ENCODE assay signal across 20 cellular contexts in genomic region chr2:230657462-230657861, GRCh38. TPM values are rescaled to one million over a fixed set of nuclear protein-coding genes. Genes with fewer than 3 reads are reported as not detected.
DNase-seq lines count a peak whose midpoint lies in the region; ATAC-seq, FAIRE-seq and TF ChIP-seq lines count a peak whose summit lies in the region.
"Had no signal": no experiment of that assay in that cellular context is flagged by ENCODE, and none has a peak within 500 bp of the region (broad histone marks: within the 10 kb centered on the region; RNA-seq: fewer than 3 reads in every experiment).

No MANE protein-coding gene starts in this region.

- CTCF ChIA-PET in CD4-positive, alpha-beta memory T cell (lab: Charles Lee; ENCODE audit: partially characterized antibody), result interaction anchor here (0.9 to 2.5 kb wide), 4 partner anchors 8 to 590 kb away, joined by 3 to 8 read pairs (median 4); no protein-coding TSS in a partner anchor
- CTCF ChIA-PET in activated CD4-positive, alpha-beta memory T cell treated with anti-CD3 and anti-CD28 coated beads, Interleukin-2, amount 10 ng/mL, durations not matched to agents 7 days and 5 days (lab: Charles Lee), result interaction anchor here (1.1 to 5.0 kb wide), 8 partner anchors 12 to 141 kb away, joined by 3 to 44 read pairs (median 8); partner anchors contain the start of gene CAB39
- CTCF ChIA-PET in H1 (lab: Charles Lee; ENCODE audit: partially characterized antibody), result interaction anchor here (0.5 to 1.3 kb wide), 2 partner anchors 9 to 10 kb away, joined by 3 read pairs; no protein-coding TSS in a partner anchor

- intact Hi-C loops in CD4-positive, alpha-beta memory T cell (cut with micrococcal nuclease), result no loop called here
- intact Hi-C loops in right lobe of liver (cut with DNase I), result no loop called here

- H3K4me3 Mint-ChIP-seq in CD4-positive, alpha-beta memory T cell, result peak overlapping the region; percentile 52 to 83 (median 76)
- peak overlapping the region; percentile 85 for H3K4me3 Mint-ChIP-seq in activated CD4-positive, alpha-beta memory T cell treated with anti-CD3 and anti-CD28 coated beads, Interleukin-2, amount 10 ng/mL, durations not matched to agents 7 days and 5 days
- H3K4me3 Mint-ChIP-seq: nephron progenitor cell, type B pancreatic cell had no signal

- peaks cover 76% of the 10 kb centered on the region for H3K4me1 ChIP-seq in CD4-positive, alpha-beta memory T cell (ENCODE audit: insufficient read depth, low read length)
- peaks cover 0 to 12% (median 3%) of the 10 kb centered on the region in 4 experiments; a peak in 3 of 7 replicates for H3K4me1 ChIP-seq in H1 (replicated peaks in 1 of 4; ENCODE audit: control insufficient read depth in 3 of 4, insufficient read depth in 4 of 4, low read length in 3 of 4)
- no peaks in the 10 kb centered on the region for H3K4me1 ChIP-seq in right lobe of liver
- H3K4me1 ChIP-seq: ascending aorta had no signal

- no peak overlapping the region for H3K23ac ChIP-seq in H1 (ENCODE audit: insufficient read length)

- H2AK5ac ChIP-seq in H1 (ENCODE audit: low read depth, low read length), result no peak overlapping the region; the same call in 1 of the 2 replicates

- no peak for TF ChIP-seq RAD21 in H1 (IDR thresholded peaks at IDR 0.05 in 1 of 2, conservative IDR thresholded peaks at IDR 0.05 in 1 of 2; ENCODE audit: low read depth in 2 of 2, low read length in 2 of 2)

- H2BK120ac ChIP-seq in H1 (replicated peaks; ENCODE audit: low read depth, low read length), result peak overlapping the region; percentile 28

- H3K18ac ChIP-seq in H1 (ENCODE audit: extremely low read depth, low read length), result no peak overlapping the region

- peaks cover 53 to 86% (median 68%) of the 10 kb centered on the region in 4 donors for H3K4me1 Mint-ChIP-seq in CD4-positive, alpha-beta memory T cell
- H3K4me1 Mint-ChIP-seq in activated CD4-positive, alpha-beta memory T cell treated with anti-CD3 and anti-CD28 coated beads, Interleukin-2, amount 10 ng/mL, durations not matched to agents 7 days and 5 days, result peaks cover 89% of the 10 kb centered on the region

- peak overlapping the region; percentile 38 for H3K27ac ChIP-seq in CD4-positive, alpha-beta memory T cell (ENCODE audit: low read depth, low read length)
- H3K27ac ChIP-seq in H1 (ENCODE audit: low read depth, low read length), result no peak overlapping the region
- H3K27ac ChIP-seq in right lobe of liver, result no peak overlapping the region
- H3K27ac ChIP-seq: ascending aorta, hepatocyte had no signal

- H3K4me3 ChIP-seq in CD4-positive, alpha-beta memory T cell (ENCODE audit: low read length in 2 of 2), result peak overlapping the region in 1 of 2 donors; percentile 20
- peak overlapping the region; percentile 54 for H3K4me3 ChIP-seq in GM12875 (ENCODE audit: low read depth, low read length)
- no peak overlapping the region for H3K4me3 ChIP-seq in H1 (ENCODE audit: extremely low read depth in 1 of 4, insufficient read depth in 2 of 4, low read depth in 3 of 4, low read length in 4 of 4)
- H3K4me3 ChIP-seq in right lobe of liver, result no peak overlapping the region
- H3K4me3 ChIP-seq: ascending aorta, hepatocyte had no signal

- H2BK12ac ChIP-seq in H1 (ENCODE audit: low read depth, low read length), result peak overlapping the region; percentile 99; the same call in 1 of the 2 replicates

- H3K79me1 ChIP-seq in H1 (ENCODE audit: low read depth, low read length), result no peaks in the 10 kb centered on the region

- peak overlapping the region; percentile 57; the same call in 1 of the 2 replicates for H2BK5ac ChIP-seq in H1 (ENCODE audit: low read depth, low read length)

- no peaks in the 10 kb centered on the region for H3K36me3 Mint-ChIP-seq in CD4-positive, alpha-beta memory T cell
- H3K36me3 Mint-ChIP-seq in activated CD4-positive, alpha-beta memory T cell treated with anti-CD3 and anti-CD28 coated beads, Interleukin-2, amount 10 ng/mL, durations not matched to agents 7 days and 5 days (ENCODE audit: low read depth), result peaks cover 45% of the 10 kb centered on the region
- H3K36me3 Mint-ChIP-seq: stimulated activated naive B cell treated with anti-CD40 and anti-IgM and Interleukin-4, amounts not matched to agents 10 μg/mL and 1 μg/mL and 100 μg/mL, for 72 hours; type B pancreatic cell had no signal

- H3K56ac ChIP-seq in H1 (replicated peaks; ENCODE audit: insufficient read length, low read depth, low read length), result no peak overlapping the region

- no peak for FAIRE-seq in H1 (lab: Jason Lieb, UNC)
- FAIRE-seq: keratinocyte had no signal

- no peak overlapping the region for H3K14ac ChIP-seq in H1 (ENCODE audit: insufficient read length)

- TF ChIP-seq CTCF in GM12875 (IDR thresholded peaks at IDR 0.05; ENCODE audit: borderline replicate concordance, insufficient read depth, low read depth, low read length), result no peak
- TF ChIP-seq CTCF in H1 (IDR thresholded peaks at IDR 0.05; ENCODE audit: control extremely low read depth in 1 of 3, insufficient read depth in 1 of 3, low read depth in 1 of 3, low read length in 3 of 3), result no peak
- TF ChIP-seq CTCF in right lobe of liver (IDR thresholded peaks at IDR 0.05), result no peak

- POLR2A ChIA-PET in CD4-positive, alpha-beta memory T cell (lab: Charles Lee; ENCODE audit: partially characterized antibody), result interaction anchor here (0.8 to 2.4 kb wide), 8 partner anchors 8 to 137 kb away, joined by 3 to 16 read pairs (median 4); no protein-coding TSS in a partner anchor
- POLR2A ChIA-PET in activated CD4-positive, alpha-beta memory T cell treated with anti-CD3 and anti-CD28 coated beads, Interleukin-2, amount 10 ng/mL, durations not matched to agents 7 days and 5 days (lab: Charles Lee), result interaction anchor here (0.7 to 6.7 kb wide), 15 partner anchors 8 to 402 kb away, joined by 3 to 146 read pairs (median 6); partner anchors contain the start of genes CAB39, SP100 and SP140L
- POLR2A ChIA-PET in H1 (lab: Charles Lee; ENCODE audit: partially characterized antibody), result no interaction called here

- ATAC-seq in right lobe of liver (no peak), HG03045 (IDR thresholded peaks at IDR 0.05; ENCODE audit: unreplicated experiment) (no peak), GM18498 (IDR thresholded peaks at IDR 0.05; ENCODE audit: unreplicated experiment) (no peak)
- ATAC-seq: activated CD4-positive, CD25-positive, alpha-beta regulatory T cell treated with anti-CD3 and anti-CD28 coated beads, Interleukin-2, amount 50 U/mL, for 24 hours; stimulated activated naive B cell treated with anti-CD40 and anti-IgM and Interleukin-4, amounts not matched to agents 10 μg/mL and 1 μg/mL and 100 μg/mL, for 72 hours had no signal

- H3K23me2 ChIP-seq in H1 (ENCODE audit: low read depth, low read length), result no peaks in the 10 kb centered on the region

- no peak overlapping the region for H3K9ac ChIP-seq in H1 (replicated peaks in 1 of 4; ENCODE audit: extremely low read depth in 1 of 4, low read depth in 3 of 4, low read length in 3 of 4)

- H3K4me2 ChIP-seq in H1 (ENCODE audit: insufficient read depth in 1 of 2, low read depth in 2 of 2, low read length in 2 of 2), result no peak overlapping the region
- H3K4me2 ChIP-seq: hepatocyte had no signal

- H4K20me1 ChIP-seq in H1 (replicated peaks in 1 of 2; ENCODE audit: control insufficient read depth in 1 of 2, insufficient read depth in 2 of 2, low read length in 2 of 2), result no peaks in the 10 kb centered on the region

- no peak for TF ChIP-seq EP300 in H1 (IDR thresholded peaks at IDR 0.05; ENCODE audit: borderline replicate concordance in 1 of 2, low read depth in 2 of 2, low read length in 2 of 2)

- DNase-seq in CD4-positive, alpha-beta memory T cell, result no peak
- DNase-seq in activated CD4-positive, alpha-beta memory T cell treated with anti-CD3 and anti-CD28 coated beads, Interleukin-2, amount 10 ng/mL, durations not matched to agents 7 days and 5 days, result peak; percentile 20
- DNase-seq in H1 (ENCODE audit: low read depth in 1 of 2, low spot score in 2 of 2), result no peak
- DNase-seq in right lobe of liver, result no peak
- DNase-seq: C1 segment of cervical spinal cord; MM.1S; NCI-H187 treated with DMSO at 0.1 percent for 48 hours; NCI-H446 treated with DMSO at 0.1 percent for 48 hours; nephron progenitor cell; SIG-M5; stimulated activated CD4-positive, alpha-beta T cell treated with anti-CD3 and anti-CD28 coated beads, Interleukin-12 subunit alpha, Interleukin-12 subunit beta, amount 100 ng/mL, for 4 hours; stimulated activated naive B cell treated with anti-CD40 and anti-IgM and Interleukin-4, amounts not matched to agents 10 μg/mL and 1 μg/mL and 100 μg/mL, for 72 hours had no signal

- H3K4ac ChIP-seq in H1 (replicated peaks; ENCODE audit: insufficient read length, low read depth, low read length), result no peak overlapping the region

- H3K27me3 Mint-ChIP-seq in CD4-positive, alpha-beta memory T cell, result no peaks in the 10 kb centered on the region
- no peaks in the 10 kb centered on the region for H3K27me3 Mint-ChIP-seq in activated CD4-positive, alpha-beta memory T cell treated with anti-CD3 and anti-CD28 coated beads, Interleukin-2, amount 10 ng/mL, durations not matched to agents 7 days and 5 days
- H3K27me3 Mint-ChIP-seq: stimulated activated naive B cell treated with anti-CD40 and anti-IgM and Interleukin-4, amounts not matched to agents 10 μg/mL and 1 μg/mL and 100 μg/mL, for 72 hours had no signal

- H2AFZ ChIP-seq in H1 (ENCODE audit: low read length), result no peak overlapping the region
- H2AFZ ChIP-seq: hepatocyte had no signal

- 0 out of 2 replicates have a peak overlapping the region, but pooled peaks have one; percentile 81 for H2BK15ac ChIP-seq in H1 (ENCODE audit: low read length)

- no peaks in the 10 kb centered on the region for H3K9me3 ChIP-seq in CD4-positive, alpha-beta memory T cell (ENCODE audit: control insufficient read depth in 1 of 2, low read length in 2 of 2)
- no peaks in the 10 kb centered on the region for H3K9me3 ChIP-seq in H1 (ENCODE audit: insufficient read depth in 2 of 2, low read depth in 1 of 2, low read length in 1 of 2)
- H3K9me3 ChIP-seq in right lobe of liver, result no peaks in the 10 kb centered on the region
- H3K9me3 ChIP-seq: ascending aorta had no signal

- peak overlapping the region; percentile 44 for H4K91ac ChIP-seq in H1 (replicated peaks; ENCODE audit: insufficient read length, low read length)

- H4K8ac ChIP-seq in H1 (ENCODE audit: extremely low read depth, insufficient read depth, low read length), result no peak overlapping the region

- no peaks in the 10 kb centered on the region for H3K36me3 ChIP-seq in CD4-positive, alpha-beta memory T cell (ENCODE audit: insufficient read depth, low read length)
- H3K36me3 ChIP-seq in H1 (ENCODE audit: control insufficient read depth in 2 of 4, insufficient read depth in 4 of 4, low read length in 3 of 4), result no peaks in the 10 kb centered on the region
- H3K36me3 ChIP-seq in right lobe of liver, result no peaks in the 10 kb centered on the region
- H3K36me3 ChIP-seq: ascending aorta had no signal

- no peaks in the 10 kb centered on the region for H3K79me2 ChIP-seq in H1 (ENCODE audit: control insufficient read depth in 1 of 2, insufficient read depth in 2 of 2, low read length in 2 of 2)
- H3K79me2 ChIP-seq: hepatocyte had no signal

- TF ChIP-seq POLR2A in H1 (IDR thresholded peaks at IDR 0.05; ENCODE audit: control extremely low read depth in 1 of 2, low read depth in 2 of 2, low read length in 2 of 2), result no peak
- TF ChIP-seq POLR2A in right lobe of liver (IDR thresholded peaks at IDR 0.05), result no peak

- WGBS in H1 (ENCODE audit: extremely low coverage in 1 of 2, insufficient coverage in 1 of 2, insufficient read length in 1 of 2, insufficient replicate concordance in 2 of 2, low coverage in 1 of 2, low lambda C conversion rate in 2 of 2, missing lambda C conversion rate in 1 of 2), 2 experiments, result 88% methylated on average over 12 of the region's 12 CpGs; no CpG with 5 or more reads in 1 of the 2 experiments
- 90% methylated on average over 2 of the region's 12 CpGs for WGBS in right lobe of liver (ENCODE audit: insufficient coverage, low coverage, low lambda C conversion rate, missing lambda C conversion rate)

- H3K27me3 ChIP-seq in CD4-positive, alpha-beta memory T cell (ENCODE audit: insufficient read depth, low read length), result no peaks in the 10 kb centered on the region
- H3K27me3 ChIP-seq in H1 (replicated peaks in 1 of 4; ENCODE audit: control insufficient read depth in 3 of 4, extremely low read depth in 1 of 4, insufficient read depth in 3 of 4, low read length in 3 of 4), result no peaks in the 10 kb centered on the region; a peak in 2 of 7 replicates
- H3K27me3 ChIP-seq in right lobe of liver, result no peaks in the 10 kb centered on the region
- H3K27me3 ChIP-seq: ascending aorta, hepatocyte had no signal

- 0 out of 2 replicates have a peak overlapping the region, but pooled peaks have one; percentile 86 for H2BK20ac ChIP-seq in H1 (ENCODE audit: low read length)

- no peaks in the 10 kb centered on the region for H3K9me3 Mint-ChIP-seq in CD4-positive, alpha-beta memory T cell
- H3K9me3 Mint-ChIP-seq in activated CD4-positive, alpha-beta memory T cell treated with anti-CD3 and anti-CD28 coated beads, Interleukin-2, amount 10 ng/mL, durations not matched to agents 7 days and 5 days, result no peaks in the 10 kb centered on the region
- H3K9me3 Mint-ChIP-seq: nephron progenitor cell; stimulated activated naive B cell treated with anti-CD40 and anti-IgM and Interleukin-4, amounts not matched to agents 10 μg/mL and 1 μg/mL and 100 μg/mL, for 72 hours; type B pancreatic cell had no signal

- peak overlapping the region; percentile 6 for H4K5ac ChIP-seq in H1 (ENCODE audit: insufficient read length, low read depth, low read length)

- H3K27ac Mint-ChIP-seq in CD4-positive, alpha-beta memory T cell, result peak overlapping the region; percentile 83 to 94 (median 92)
- H3K27ac Mint-ChIP-seq in activated CD4-positive, alpha-beta memory T cell treated with anti-CD3 and anti-CD28 coated beads, Interleukin-2, amount 10 ng/mL, durations not matched to agents 7 days and 5 days, result peak overlapping the region; percentile 99
- H3K27ac Mint-ChIP-seq: nephron progenitor cell, type B pancreatic cell had no signal

RNA-seq across cellular contexts. Expression of gene CAB39, which starts 55.2 kb away (rescaled TPM):
- 100 to 1,000 TPM; 112 to 115 TPM for total RNA-seq in CD4-positive, alpha-beta memory T cell
- polyA plus RNA-seq in CD4-positive, alpha-beta memory T cell, result 10 to 100 TPM; 80.8 to 88.5 TPM
- 100 to 1,000 TPM; 156 to 161 TPM for total RNA-seq in activated CD4-positive, alpha-beta memory T cell treated with anti-CD3 and anti-CD28 coated beads, Interleukin-2, amount 10 ng/mL, durations not matched to agents 7 days and 5 days
- total RNA-seq in H1 (2021; fragmentation: NEBNext Ultra II Directional; extraction: Animal tissue kit (Norgen Biotek cat#: 25700)), result 48.3 and 50.5 TPM in 2 replicates
- polyA plus RNA-seq in H1 (2011; rRNA removed), result 12.8 and 16.4 TPM in 2 replicates
- 21.9 TPM for polyA plus RNA-seq in H1 (2011; cell fraction: cytosol; rRNA removed)
- polyA plus RNA-seq in H1 (2011; cell fraction: nucleus; rRNA removed), result 10.9 TPM
- 22.0 to 33.8 TPM (median 26.7 TPM) in 4 replicates for polyA plus RNA-seq in H1 (2012, experiment 1 of 2)
- polyA plus RNA-seq in H1 (2012, experiment 2 of 2), result 2.2 TPM
- polyA plus RNA-seq in H1 (2013, experiment 1 of 2), result 24.1 TPM
- 25.0 TPM for polyA plus RNA-seq in H1 (2013, experiment 2 of 2)
- polyA minus RNA-seq in H1 (2011; rRNA and poly(A)+ RNA removed), result 42.6 and 45.2 TPM in 2 replicates
- polyA minus RNA-seq in H1 (2011; cell fraction: cytosol; rRNA and poly(A)+ RNA removed), result 28.2 TPM
- polyA minus RNA-seq in H1 (2011; cell fraction: nucleus; rRNA and poly(A)+ RNA removed), result 29.6 TPM
- total RNA-seq in right lobe of liver, result 10 to 100 TPM; 25.3 to 32.4 (median 27.8) TPM
